29 cellular contexts compared by ENCODE assay signal in the genomic region with DNA sequence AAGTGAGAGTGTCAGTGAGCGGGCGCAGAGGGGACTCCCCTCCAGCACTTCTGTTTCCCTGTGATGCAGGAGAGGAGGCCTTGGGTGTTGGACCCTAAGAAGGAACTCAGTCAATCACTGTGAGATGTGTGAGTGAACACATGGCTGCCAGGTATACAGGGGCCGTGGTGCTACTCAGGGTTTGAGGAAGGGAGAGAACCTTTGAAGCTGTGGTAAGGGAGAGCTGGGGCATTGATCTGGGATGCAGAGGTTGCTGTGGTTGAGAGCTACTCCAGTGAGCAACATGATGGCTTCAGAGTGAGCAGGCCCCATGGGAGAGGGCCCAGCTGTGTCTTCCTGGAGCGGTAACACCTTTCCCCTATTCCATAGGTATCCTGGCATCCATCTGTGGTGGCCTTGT.
"Had no signal": no experiment of that assay in that cellular context is flagged by ENCODE, and none has a peak within 500 bp of the region (broad histone marks: within the 10 kb centered on the region; RNA-seq: fewer than 3 reads in every experiment).

No MANE protein-coding gene starts in this region.

- H3K4me3 ChIP-seq: adrenal gland, body of pancreas, breast epithelium, coronary artery, dorsolateral prefrontal cortex, gastrocnemius medialis, heart left ventricle had no signal

- H3K36me3 ChIP-seq: adrenal gland, breast epithelium, heart left ventricle had no signal

- H3K4me1 ChIP-seq: adrenal gland, body of pancreas, breast epithelium, foreskin keratinocyte, gastrocnemius medialis, heart left ventricle had no signal

- DNase-seq: activated CD4-positive, alpha-beta T cell treated with anti-CD3 and anti-CD28 coated beads for 1 hour; activated CD4-positive, alpha-beta T cell treated with anti-CD3 and anti-CD28 coated beads for 4 hours; activated CD4-positive, alpha-beta T cell treated with anti-CD3 and anti-CD28 coated beads, Interleukin-2, amount 10 ng/mL, durations not matched to agents 7 days and 5 days; activated CD4-positive, alpha-beta T cell treated with anti-CD3 and anti-CD28 coated beads, Interleukin-2, amount 50 U/mL, for 4 hours; activated CD8-positive, alpha-beta memory T cell treated with anti-CD3 and anti-CD28 coated beads for 24 hours; activated CD8-positive, alpha-beta T cell treated with anti-CD3 and anti-CD28 coated beads for 36 hours; activated effector memory CD4-positive, alpha-beta T cell treated with anti-CD3 and anti-CD28 coated beads, Interleukin-2, amount 50 U/mL, for 16 hours; activated naive CD4-positive, alpha-beta T cell treated with anti-CD3 and anti-CD28 coated beads for 36 hours; activated naive CD8-positive, alpha-beta T cell treated with anti-CD3 and anti-CD28 coated beads for 36 hours; activated naive CD8-positive, alpha-beta T cell treated with anti-CD3 and anti-CD28 coated beads, Interleukin-2, amount 50 U/mL, for 24 hours; activated T-cell treated with anti-CD3 and anti-CD28 coated beads, Interleukin-2, amount 50 U/mL, for 4 hours; adrenal gland; amygdala; aorta; body of pancreas; dorsolateral prefrontal cortex; effector memory CD4-positive, alpha-beta T cell; endodermal cell; foreskin keratinocyte; gastrocnemius medialis; glutamatergic neuron; heart left ventricle; T-helper 2 cell had no signal

- H3K9me3 ChIP-seq: adrenal gland, body of pancreas, breast epithelium, gastrocnemius medialis had no signal

- ATAC-seq: activated CD8-positive, alpha-beta T cell treated with anti-CD3 and anti-CD28 coated beads for 36 hours; activated naive CD8-positive, alpha-beta T cell treated with anti-CD3 and anti-CD28 coated beads, Interleukin-2, amount 50 U/mL, for 24 hours; activated T-cell treated with anti-CD3 and anti-CD28 coated beads, Interleukin-2, amount 50 U/mL, for 4 hours; body of pancreas; esophagus mucosa; foreskin keratinocyte; gastrocnemius medialis; heart left ventricle; WTC11 had no signal

- FAIRE-seq: TTC549 had no signal

- H3K27ac ChIP-seq: adrenal gland, body of pancreas, breast epithelium, coronary artery, dorsolateral prefrontal cortex, foreskin keratinocyte, gastrocnemius medialis, heart left ventricle, VCaP had no signal

- H3K27me3 ChIP-seq: adrenal gland, body of pancreas, breast epithelium, foreskin keratinocyte, gastrocnemius medialis, heart left ventricle had no signal
